In the genomic region with DNA sequence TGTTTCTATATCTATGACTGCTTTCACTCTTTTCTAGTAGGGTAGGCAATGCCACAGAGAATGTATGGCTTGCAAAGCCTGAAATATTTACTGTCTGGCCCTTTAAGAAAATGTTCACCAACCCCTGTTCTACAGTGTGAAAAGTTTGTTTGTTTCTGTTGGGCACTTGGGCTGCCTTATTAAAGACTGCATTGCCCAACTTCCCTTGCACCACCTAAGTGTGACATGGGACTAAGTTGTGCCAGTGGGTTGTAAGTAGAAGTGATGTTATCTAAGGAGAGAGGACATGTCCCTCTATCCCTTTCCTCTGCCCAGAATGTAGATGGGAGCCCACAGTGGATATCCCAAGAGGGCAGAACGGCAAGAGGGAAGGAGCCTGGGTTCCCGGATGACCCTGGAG, we compare ENCODE assay signal across 16 cellular contexts.
A peak's percentile ranks its signal among the peaks of the same experiment; 100 is the strongest.
DNase-seq lines count a peak whose midpoint lies in the region; ATAC-seq and TF ChIP-seq lines count a peak whose summit lies in the region.
"Had no signal": no experiment of that assay in that cellular context is flagged by ENCODE, and none has a peak within 500 bp of the region (broad histone marks: within the 10 kb centered on the region; RNA-seq: fewer than 3 reads in every experiment).

No MANE protein-coding gene starts in this region.

- DNase-seq in right atrium auricular region (ENCODE audit: low spot score): no peak
- DNase-seq in left cardiac atrium: no peak
- no peak for DNase-seq in chondrocyte (ENCODE audit: low spot score)
- peak in 1 of 2 donors; percentile 48 for DNase-seq in aorta
- no peak for DNase-seq in PC-3
- no peak for DNase-seq in COR-L47 (lab: John Stamatoyannopoulos, UW)
- DNase-seq in nucleus accumbens (lab: John Stamatoyannopoulos, UW): no peak
- DNase-seq: activated gamma-delta T cell treated with Interleukin-2 at 50 U/mL for 16 hours; glutamatergic neuron; KG1; kidney glomerular epithelial cell; NCI-H187; NCI-H69; SJCRH30; stimulated activated naive CD8-positive, alpha-beta T cell treated with anti-CD3 and anti-CD28 coated beads, Interleukin-15, Interleukin-2, amounts not matched to agents 100 U/mL and 50 U/mL, for 24 hours had no signal

- H3K9me2 ChIP-seq in PC-3 (replicated peaks; ENCODE audit: low read length): no peaks in the 10 kb centered on the region

- H3K36me3 ChIP-seq in right atrium auricular region: no peaks in the 10 kb centered on the region
- no peaks in the 10 kb centered on the region for H3K36me3 ChIP-seq in neutrophil
- no peaks in the 10 kb centered on the region for H3K36me3 ChIP-seq in aorta (ENCODE audit: control insufficient read depth in 1 of 2, insufficient read depth in 2 of 2, low read length in 1 of 2)
- H3K36me3 ChIP-seq in PC-3 (ENCODE audit: low read depth, low read length): no peaks in the 10 kb centered on the region
- H3K36me3 ChIP-seq: SJCRH30 had no signal

- H3K27me3 Mint-ChIP-seq in chondrocyte (ENCODE audit: low read depth): no peaks in the 10 kb centered on the region

- H3K9me3 ChIP-seq in right atrium auricular region: no peaks in the 10 kb centered on the region
- no peaks in the 10 kb centered on the region for H3K9me3 ChIP-seq in neutrophil
- H3K9me3 ChIP-seq in aorta (ENCODE audit: control insufficient read depth, low read length): no peaks in the 10 kb centered on the region
- no peaks in the 10 kb centered on the region for H3K9me3 ChIP-seq in PC-3 (ENCODE audit: low read length)
- H3K9me3 ChIP-seq: SJCRH30 had no signal

- H3F3A ChIP-seq in PC-3 (ENCODE audit: low read length, unreplicated experiment): no peaks in the 10 kb centered on the region

- H3K27me3 ChIP-seq in right atrium auricular region: no peaks in the 10 kb centered on the region
- H3K27me3 ChIP-seq in neutrophil: no peaks in the 10 kb centered on the region
- no peaks in the 10 kb centered on the region for H3K27me3 ChIP-seq in aorta (ENCODE audit: control insufficient read depth in 1 of 2, insufficient read depth in 2 of 2, low read length in 1 of 2)
- no peaks in the 10 kb centered on the region for H3K27me3 ChIP-seq in PC-3 (ENCODE audit: low read length)
- H3K27me3 ChIP-seq: SJCRH30 had no signal

- CTCF ChIA-PET in PC-3 (lab: Charles Lee): no interaction called here

- H3K9ac ChIP-seq in PC-3 (ENCODE audit: low read length): no peak overlapping the region

- intact Hi-C loops in left cardiac atrium (cut with DNase I): loop anchor here in 1 of 2 donors (10.0 kb wide), 1 partner anchor 136 kb away; a partner anchor contains a TSS
- intact Hi-C loops in aorta (cut with DNase I): loop anchor here in 1 of 2 donors (5.0 kb wide), 1 partner anchor 38 kb away; no protein-coding TSS in a partner anchor
- intact Hi-C loops in PC-3 (cut with micrococcal nuclease): no loop called here

- H3K9me3 Mint-ChIP-seq in chondrocyte (ENCODE audit: low read depth): peaks cover 1% of the 10 kb centered on the region

- H3K4me1 ChIP-seq in right atrium auricular region (peaks cover 0 to 34% of the 10 kb centered on the region in 2 donors), neutrophil (ENCODE audit: control insufficient read depth in 1 of 2, insufficient read depth in 1 of 2, low read depth in 1 of 2, low read length in 1 of 2) (peaks cover 29% of the 10 kb centered on the region in 2 experiments), aorta (ENCODE audit: control insufficient read depth in 1 of 2, insufficient read depth in 2 of 2, low read length in 2 of 2) (no peaks in the 10 kb centered on the region), PC-3 (ENCODE audit: insufficient read depth, low read length) (peaks cover 11% of the 10 kb centered on the region)
- H3K4me1 ChIP-seq: SJCRH30 had no signal

- TF ChIP-seq CTCF in right atrium auricular region (IDR thresholded peaks at IDR 0.05) (no peak), chondrocyte (IDR thresholded peaks at IDR 0.05) (no peak), neutrophil (IDR thresholded peaks at IDR 0.05) (no peak), PC-3 (conservative IDR thresholded peaks at IDR 0.05; ENCODE audit: low read depth, low read length) (no peak)

- no peak overlapping the region for H3K4me3 Mint-ChIP-seq in chondrocyte (ENCODE audit: unreplicated experiment)

- no peak for ATAC-seq in left cardiac atrium
- no peak for ATAC-seq in aorta (ENCODE audit: low FRiP score)
- ATAC-seq in PC-3: no peak
- ATAC-seq: stimulated activated naive CD8-positive, alpha-beta T cell treated with anti-CD3 and anti-CD28 coated beads, Interleukin-15, Interleukin-2, amounts not matched to agents 100 U/mL and 50 U/mL, for 24 hours had no signal

- H3K79me2 ChIP-seq in PC-3 (ENCODE audit: low read length): no peaks in the 10 kb centered on the region

- H3K27ac ChIP-seq in right atrium auricular region: peak overlapping the region; percentile 89 to 90
- peak overlapping the region; percentile 1 for H3K27ac ChIP-seq in neutrophil
- H3K27ac ChIP-seq in aorta (ENCODE audit: low read depth in 1 of 2, low read length in 2 of 2): peak overlapping the region; percentile 53 to 98
- H3K27ac ChIP-seq in PC-3 (ENCODE audit: low read length): no peak overlapping the region
- H3K27ac ChIP-seq: SJCRH30 had no signal

- H3K4me3 ChIP-seq in right atrium auricular region (no peak overlapping the region), neutrophil (ENCODE audit: low read depth in 1 of 2, low read length in 1 of 2) (no peak overlapping the region), aorta (ENCODE audit: low read length in 2 of 2) (no peak overlapping the region), PC-3 (ENCODE audit: low read length) (no peak overlapping the region)
- H3K4me3 ChIP-seq: SJCRH30 had no signal

- peak overlapping the region; percentile 91 for H3K27ac Mint-ChIP-seq in chondrocyte (ENCODE audit: unreplicated experiment)

- H3K4me2 ChIP-seq in PC-3 (ENCODE audit: low read length): no peak overlapping the region

- no peak overlapping the region for H2AFZ ChIP-seq in PC-3 (ENCODE audit: low read length)

- no TSS peak for BruUV-seq in PC-3 (replicated peaks; lab: Mats Ljungman, UMichigan)

- H3K4me1 Mint-ChIP-seq in chondrocyte (ENCODE audit: low read depth): peaks cover 46% of the 10 kb centered on the region

- H4K20me1 ChIP-seq in PC-3 (ENCODE audit: low read length): no peaks in the 10 kb centered on the region

- WGBS in aorta, 2 donors: 13 to 72% methylated on average over 2 of the region's 2 CpGs

- POLR2A ChIA-PET in PC-3 (lab: Charles Lee; ENCODE audit: unreplicated experiment): no interaction called here

- peaks cover 1% of the 10 kb centered on the region for H3K36me3 Mint-ChIP-seq in chondrocyte (ENCODE audit: low read depth)
